3 cellular contexts compared by ENCODE assay signal in the genomic region with DNA sequence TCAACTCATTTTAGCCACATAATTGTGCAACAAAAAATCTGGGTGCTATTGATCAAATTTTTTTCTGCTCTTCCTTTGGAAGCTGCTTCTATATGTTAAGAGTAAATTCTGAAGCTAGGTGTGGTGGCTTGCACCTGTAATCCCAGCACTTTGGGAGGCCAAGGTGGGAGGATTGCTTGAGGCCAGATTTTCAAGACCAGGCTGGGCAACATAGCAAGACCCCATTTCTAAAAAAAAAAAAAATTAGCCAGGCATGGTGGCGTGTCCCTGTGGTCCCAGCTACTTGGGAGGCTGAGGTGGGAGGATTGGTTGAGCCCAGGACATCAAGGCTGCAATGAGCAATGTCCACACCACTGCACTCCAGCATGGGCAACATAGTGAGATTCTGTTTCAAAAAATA.
TF ChIP-seq lines count a peak whose summit lies in the region.

No MANE protein-coding gene starts in this region.

TF ChIP-seq in HEK293, 187 proteins besides CTCF, POLR2A, EP300 and RAD21:
- TF ChIP-seq ZNF114 (tag by site-specific recombination; IDR thresholded peaks at IDR 0.05) (no peak), ZNF121 (tag by site-specific recombination; IDR thresholded peaks at IDR 0.05) (0 out of 2 replicates have a peak, but pooled peaks have one; percentile 54), ZNF664 (tag by site-specific recombination; IDR thresholded peaks at IDR 0.05) (no peak), ZNF791 (tag by site-specific recombination; IDR thresholded peaks at IDR 0.05) (no peak)
TF ChIP-seq in HEK293: peak in this region for 1.

TF ChIP-seq in H1, 55 proteins besides CTCF, POLR2A, EP300 and RAD21:
- TF ChIP-seq KDM1A (IDR thresholded peaks at IDR 0.05; ENCODE audit: borderline replicate concordance, low read length), result 0 out of 2 replicates have a peak, but pooled peaks have one; percentile 50
- TF ChIP-seq SP2 (IDR thresholded peaks at IDR 0.05; ENCODE audit: low read length), result no peak

TF ChIP-seq in WTC11, 78 proteins besides CTCF, POLR2A, EP300 and RAD21:
- no peak for TF ChIP-seq HMGA2 (CRISPR knock-in tag; IDR thresholded peaks at IDR 0.05)
- TF ChIP-seq, protein P1, sequence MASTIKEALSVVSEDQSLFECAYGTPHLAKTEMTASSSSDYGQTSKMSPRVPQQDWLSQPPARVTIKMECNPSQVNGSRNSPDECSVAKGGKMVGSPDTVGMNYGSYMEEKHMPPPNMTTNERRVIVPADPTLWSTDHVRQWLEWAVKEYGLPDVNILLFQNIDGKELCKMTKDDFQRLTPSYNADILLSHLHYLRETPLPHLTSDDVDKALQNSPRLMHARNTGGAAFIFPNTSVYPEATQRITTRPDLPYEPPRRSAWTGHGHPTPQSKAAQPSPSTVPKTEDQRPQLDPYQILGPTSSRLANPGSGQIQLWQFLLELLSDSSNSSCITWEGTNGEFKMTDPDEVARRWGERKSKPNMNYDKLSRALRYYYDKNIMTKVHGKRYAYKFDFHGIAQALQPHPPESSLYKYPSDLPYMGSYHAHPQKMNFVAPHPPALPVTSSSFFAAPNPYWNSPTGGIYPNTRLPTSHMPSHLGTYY (CRISPR knock-in tag; IDR thresholded peaks at IDR 0.05), result no peak
- TF ChIP-seq JUN (CRISPR knock-in tag; IDR thresholded peaks at IDR 0.05), result no peak
- no peak for TF ChIP-seq EMX1 (CRISPR knock-in tag; IDR thresholded peaks at IDR 0.05)
- TF ChIP-seq ZNF138 (CRISPR knock-in tag; conservative IDR thresholded peaks at IDR 0.05), result no peak
